In the genomic region with DNA sequence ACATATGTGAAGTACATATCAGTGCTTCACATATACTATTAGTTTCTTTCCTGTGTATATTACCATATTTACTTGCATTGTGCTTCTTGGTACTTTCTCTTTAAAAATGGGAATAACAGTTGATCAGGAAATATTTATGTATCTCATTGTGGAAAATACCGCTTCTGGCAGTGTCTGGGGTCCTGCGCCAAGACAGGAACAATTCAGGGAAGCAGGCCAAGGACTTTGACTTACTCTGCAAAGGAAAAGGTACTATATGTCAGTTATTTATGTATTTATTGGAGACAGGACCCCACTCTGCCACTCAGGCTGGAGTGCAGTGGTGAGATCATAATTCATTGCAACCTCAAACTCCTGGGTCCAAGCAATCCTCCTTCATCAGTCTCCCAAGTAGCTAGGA, we compare ENCODE assay signal across 26 cellular contexts.
"Had no signal": no experiment of that assay in that cellular context is flagged by ENCODE, and none has a peak within 500 bp of the region (broad histone marks: within the 10 kb centered on the region; RNA-seq: fewer than 3 reads in every experiment).

No MANE protein-coding gene starts in this region.

- H3K36me3 ChIP-seq: neural progenitor cell, ovary, right lobe of liver, sigmoid colon, stomach, thoracic aorta, thyroid gland, tibial nerve, upper lobe of left lung, vagina had no signal

- H3K27me3 ChIP-seq: neural progenitor cell, ovary, right lobe of liver, sigmoid colon, stomach, thyroid gland, tibial nerve, upper lobe of left lung, vagina had no signal

- ATAC-seq: naive thymus-derived CD8-positive, alpha-beta T cell; natural killer cell treated with Interleukin-12 subunit alpha and Interleukin-12 subunit beta and Interleukin-15 and Interleukin-18, amount 100 ng/mL, for 72 hours; psoas muscle; stimulated activated effector memory CD8-positive, alpha-beta T cell treated with anti-CD3 and anti-CD28 coated beads, Interleukin-12 subunit alpha, Interleukin-12 subunit beta, amount 100 ng/mL, for 72 hours; stimulated activated naive B cell treated with anti-CD40 and anti-IgM and Interleukin-4, amounts not matched to agents 10 μg/mL and 1 μg/mL and 100 μg/mL, for 72 hours had no signal

- H2AFZ ChIP-seq: neural progenitor cell, parathyroid adenoma had no signal

- FAIRE-seq: small intestine, urothelium cell line had no signal

- H3K4me3 ChIP-seq: neural progenitor cell, ovary, psoas muscle, right lobe of liver, sigmoid colon, stomach, thoracic aorta, thyroid gland, tibial nerve, upper lobe of left lung, vagina had no signal

- H3K9me3 ChIP-seq: ovary, psoas muscle, right lobe of liver, sigmoid colon, stomach, thoracic aorta, thyroid gland, tibial nerve, upper lobe of left lung, vagina had no signal

- H3K4me2 ChIP-seq: neural progenitor cell had no signal

- H3K27ac ChIP-seq: neural progenitor cell, ovary, parathyroid adenoma, psoas muscle, right lobe of liver, sigmoid colon, stomach, thoracic aorta, thyroid gland, tibial nerve, upper lobe of left lung, vagina had no signal

- H3K79me2 ChIP-seq: parathyroid adenoma had no signal

- H3K9ac ChIP-seq: neural progenitor cell, parathyroid adenoma had no signal

- DNase-seq: naive thymus-derived CD8-positive, alpha-beta T cell; occipital lobe; ovary; posterior cingulate gyrus; psoas muscle; right lobe of liver; sigmoid colon; small intestine; stimulated activated CD4-positive, alpha-beta T cell treated with anti-CD3 and anti-CD28 coated beads, Interleukin-15, amount 100 ng/mL, for 24 hours; stimulated activated CD4-positive, alpha-beta T cell treated with anti-CD3 and anti-CD28 coated beads, Interleukin-2, amount 100 ng/mL, for 24 hours; stimulated activated CD4-positive, alpha-beta T cell treated with anti-CD3 and anti-CD28 coated beads, Interleukin-2, amount 100 ng/mL, for 48 hours; stimulated activated CD4-positive, alpha-beta T cell treated with anti-CD3 and anti-CD28 coated beads, Interleukin-4, amount 100 ng/mL, for 24 hours; stimulated activated naive B cell treated with anti-CD40 and anti-IgM and Interleukin-4, amounts not matched to agents 10 μg/mL and 1 μg/mL and 100 μg/mL, for 72 hours; stimulated activated naive CD4-positive, alpha-beta T cell treated with Interleukin-2 at 50 U/mL for 16 hours; stomach; thyroid gland; trophoblast cell; upper lobe of left lung had no signal

- H3K4me1 ChIP-seq: parathyroid adenoma, psoas muscle, right lobe of liver, sigmoid colon, thyroid gland, upper lobe of left lung, vagina had no signal
